In genomic region chr20:8964944-8965562, GRCh38 we compare ENCODE assay signal across 21 cellular contexts.
DNase-seq lines count a peak whose midpoint lies in the region; ATAC-seq and TF ChIP-seq lines count a peak whose summit lies in the region.
"Had no signal": no experiment of that assay in that cellular context is flagged by ENCODE, and none has a peak within 500 bp of the region (broad histone marks: within the 10 kb centered on the region; RNA-seq: fewer than 3 reads in every experiment).

No MANE protein-coding gene starts in this region.

- DNase-seq in Right ventricle myocardium superior, result no peak
- no peak for DNase-seq in right cardiac atrium
- peak; percentile 16 for DNase-seq in SK-MEL-5 (ENCODE audit: low read depth, low spot score)
- DNase-seq in left ventricle myocardium superior, result no peak
- peak; percentile 18 for DNase-seq in renal cortical epithelial cell (ENCODE audit: low read depth)
- DNase-seq in psoas muscle, result no peak
- no peak for DNase-seq in T-cell
- DNase-seq: 8988T; Caco-2; CD4-positive, alpha-beta memory T cell; DND-41; GOT3; NCI-H1105 treated with DMSO at 0.1 percent for 48 hours; NCI-H2029 treated with DMSO at 0.1 percent for 48 hours; NCI-H226; NCI-H524; NCI-H82 had no signal

- in situ Hi-C loops in SK-MEL-5 (cut with HindIII; ENCODE audit: low pct_unique_long_range_greater_than_20kb, low sequenced_read_pairs), result no loop called here

- H3K27me3 ChIP-seq in right cardiac atrium (ENCODE audit: control insufficient read depth, insufficient read depth) (no peaks in the 10 kb centered on the region), psoas muscle (ENCODE audit: insufficient read depth in 3 of 3, low read length in 2 of 3) (no peaks in the 10 kb centered on the region)
- H3K27me3 ChIP-seq: BLaER1 treated with 17β-estradiol and CSF1 and Interleukin-3, amounts not matched to agents 10 nM and 100 nM had no signal

- intact Hi-C loops in Right ventricle myocardium superior (cut with DNase I) (no loop called here), right cardiac atrium (cut with DNase I) (no loop called here), left ventricle myocardium superior (cut with micrococcal nuclease) (no loop called here), psoas muscle (cut with DNase I) (no loop called here)

- H3K27ac ChIP-seq in right cardiac atrium (ENCODE audit: low read length), result no peak overlapping the region
- no peak overlapping the region for H3K27ac ChIP-seq in psoas muscle
- H3K27ac ChIP-seq: BLaER1 treated with 17β-estradiol and CSF1 and Interleukin-3, amounts not matched to agents 10 nM and 100 nM had no signal

- no peak overlapping the region for H3K27ac Mint-ChIP-seq in T-cell

- no peaks in the 10 kb centered on the region for H3K36me3 Mint-ChIP-seq in T-cell
- H3K36me3 Mint-ChIP-seq: CD4-positive, alpha-beta memory T cell had no signal

- POLR2A ChIA-PET in T-cell (lab: Charles Lee), result no interaction called here

- H3K4me3 Mint-ChIP-seq in T-cell, result no peak overlapping the region
- H3K4me3 Mint-ChIP-seq: CD4-positive, alpha-beta memory T cell had no signal

- H3K4me1 ChIP-seq in right cardiac atrium (ENCODE audit: control insufficient read depth, insufficient read depth, low read length), result peaks cover 2% of the 10 kb centered on the region
- H3K4me1 ChIP-seq in psoas muscle, result no peaks in the 10 kb centered on the region
- H3K4me1 ChIP-seq: BLaER1 treated with 17β-estradiol and CSF1 and Interleukin-3, amounts not matched to agents 10 nM and 100 nM; Caco-2 had no signal

- no peaks in the 10 kb centered on the region for H3K36me3 ChIP-seq in psoas muscle (ENCODE audit: insufficient read depth in 1 of 2, low read depth in 1 of 2)
- H3K36me3 ChIP-seq: BLaER1 treated with 17β-estradiol and CSF1 and Interleukin-3, amounts not matched to agents 10 nM and 100 nM had no signal

- WGBS in right cardiac atrium, result 69% methylated on average over 5 of the region's 5 CpGs
- WGBS in psoas muscle, 3 donors, result 63 to 68% (median 67%) methylated on average over 5 of the region's 5 CpGs

- no peaks in the 10 kb centered on the region for H3K4me1 Mint-ChIP-seq in T-cell
- H3K4me1 Mint-ChIP-seq: CD4-positive, alpha-beta memory T cell had no signal

- CTCF ChIA-PET in T-cell (lab: Charles Lee), result no interaction called here

- peaks cover 0 to 3% of the 10 kb centered on the region in 2 donors for H3K27me3 Mint-ChIP-seq in T-cell
- H3K27me3 Mint-ChIP-seq: CD4-positive, alpha-beta memory T cell had no signal

- H3K9me3 ChIP-seq in right cardiac atrium (ENCODE audit: control insufficient read depth, low read length) (no peaks in the 10 kb centered on the region), psoas muscle (no peaks in the 10 kb centered on the region)
- H3K9me3 ChIP-seq: Caco-2 had no signal

- peaks cover 3 to 14% (median 11%) of the 10 kb centered on the region in 3 donors for H3K9me3 Mint-ChIP-seq in T-cell

- no peak for TF ChIP-seq CTCF in psoas muscle (IDR thresholded peaks at IDR 0.05)

- H3K4me3 ChIP-seq in right cardiac atrium (ENCODE audit: low read length) (no peak overlapping the region), psoas muscle (no peak overlapping the region)
- H3K4me3 ChIP-seq: BLaER1 treated with 17β-estradiol and CSF1 and Interleukin-3, amounts not matched to agents 10 nM and 100 nM; K562 had no signal

- ATAC-seq in Right ventricle myocardium superior (ENCODE audit: poor library complexity), result peak; percentile 41
- no peak for ATAC-seq in right cardiac atrium
- peak; percentile 66 for ATAC-seq in left ventricle myocardium superior
- ATAC-seq in GM21825 (IDR thresholded peaks at IDR 0.05; ENCODE audit: unreplicated experiment), result no peak
- ATAC-seq in psoas muscle, result no peak
- no peak for ATAC-seq in T-cell (replicated peaks in 1 of 4)
- ATAC-seq: HepG2, K562 had no signal

Comparison
In these comparisons a context has a peak if more than half of its experiments do, and no peak if none do; other contexts are left out.
1. ATAC-seq: peak in Right ventricle myocardium superior (single experiment) and left ventricle myocardium superior (single experiment); none in right cardiac atrium (0 of 2), GM21825 (single experiment), psoas muscle (0 of 4) and T-cell (0 of 4).
2. DNase-seq: peak in SK-MEL-5 (single experiment) and renal cortical epithelial cell (single experiment); none in Right ventricle myocardium superior (single experiment), right cardiac atrium (0 of 3), left ventricle myocardium superior (single experiment), psoas muscle (0 of 2) and T-cell (0 of 34).